ENCODE assay signal across 7 cellular contexts in genomic region chr9:178970-179383, GRCh38. TPM values are rescaled to one million over a fixed set of nuclear protein-coding genes. Genes with fewer than 3 reads are reported as not detected.
A peak's percentile ranks its signal among the peaks of the same experiment; 100 is the strongest.
DNase-seq lines count a peak whose midpoint lies in the region; ATAC-seq and FAIRE-seq lines count a peak whose summit lies in the region.
"Not testable (repeated sequence)": the region's sequence is repeated elsewhere in the genome, so short reads cannot be mapped to it uniquely, and the experiment has no call there.

TSS of gene ZNG1A (minus strand) at chr9:179056. CDS start at chr9:178969, 87 bp downstream.

- DNase-seq in H7; frontal cortex (ENCODE audit: low spot score in 2 of 2): not testable (repeated sequence)
- DNase-seq in NCI-H69 (lab: John Stamatoyannopoulos, UW) (peak; percentile 31), amniotic epithelial cell (ENCODE audit: low read depth) (peak; percentile 50)
- DNase-seq in activated CD4-positive, alpha-beta T cell treated with anti-CD3 and anti-CD28 coated beads for 36 hours: peak; percentile 94
- peak in 8 of 10 donors; percentile 56 to 94 (median 83) for DNase-seq in naive thymus-derived CD8-positive, alpha-beta T cell
- peak; percentile 77 for DNase-seq in stimulated activated CD4-positive, alpha-beta T cell treated with anti-CD3 and anti-CD28 coated beads, Interleukin-4, amount 100 ng/mL, for 1 hour

- H3K36me3 ChIP-seq in H7 (replicated peaks; ENCODE audit: control insufficient read depth, insufficient read depth, low read length): not testable (repeated sequence)

- POLR2A ChIA-PET in activated CD4-positive, alpha-beta T cell treated with anti-CD3 and anti-CD28 coated beads for 36 hours (lab: Charles Lee); naive thymus-derived CD8-positive, alpha-beta T cell (lab: Charles Lee): not testable (repeated sequence)

- H3K4me3 ChIP-seq in H7 (ENCODE audit: insufficient read depth, low read depth, low read length): peak within 1 kb of the TSS; percentile 8; the same call in 1 of the 2 replicates

- H3K36me3 Mint-ChIP-seq in activated CD4-positive, alpha-beta T cell treated with anti-CD3 and anti-CD28 coated beads for 36 hours (ENCODE audit: low read depth); naive thymus-derived CD8-positive, alpha-beta T cell: not testable (repeated sequence)

- not testable (repeated sequence) for H3K4me1 Mint-ChIP-seq in activated CD4-positive, alpha-beta T cell treated with anti-CD3 and anti-CD28 coated beads for 36 hours; naive thymus-derived CD8-positive, alpha-beta T cell

- intact Hi-C loops in activated CD4-positive, alpha-beta T cell treated with anti-CD3 and anti-CD28 coated beads for 36 hours (cut with DNase I, micrococcal nuclease): not testable (repeated sequence)

- FAIRE-seq in frontal cortex (lab: Jason Lieb, UNC): not testable (repeated sequence)

- ATAC-seq in activated CD4-positive, alpha-beta T cell treated with anti-CD3 and anti-CD28 coated beads for 36 hours; naive thymus-derived CD8-positive, alpha-beta T cell: not testable (repeated sequence)

- H3K4me3 Mint-ChIP-seq in activated CD4-positive, alpha-beta T cell treated with anti-CD3 and anti-CD28 coated beads for 36 hours: peak within 1 kb of the TSS; percentile 87
- H3K4me3 Mint-ChIP-seq in naive thymus-derived CD8-positive, alpha-beta T cell: peak within 1 kb of the TSS; percentile 43 to 85 (median 76)

- CTCF ChIA-PET in activated CD4-positive, alpha-beta T cell treated with anti-CD3 and anti-CD28 coated beads for 36 hours (lab: Charles Lee): not testable (repeated sequence)

- H3K27me3 Mint-ChIP-seq in activated CD4-positive, alpha-beta T cell treated with anti-CD3 and anti-CD28 coated beads for 36 hours; naive thymus-derived CD8-positive, alpha-beta T cell: not testable (repeated sequence)

- H3K27me3 ChIP-seq in H7 (ENCODE audit: control insufficient read depth, insufficient read depth, low read length): not testable (repeated sequence)

- not testable (repeated sequence) for H3K9me3 Mint-ChIP-seq in activated CD4-positive, alpha-beta T cell treated with anti-CD3 and anti-CD28 coated beads for 36 hours (ENCODE audit: low read depth); naive thymus-derived CD8-positive, alpha-beta T cell

- peak within 1 kb of the TSS; percentile 97 for H3K27ac Mint-ChIP-seq in activated CD4-positive, alpha-beta T cell treated with anti-CD3 and anti-CD28 coated beads for 36 hours
- H3K27ac Mint-ChIP-seq in naive thymus-derived CD8-positive, alpha-beta T cell: peak within 1 kb of the TSS; percentile 63 to 94 (median 89)

RNA-seq across cellular contexts. Expression of gene ZNG1A, which starts in this region (rescaled TPM):
- 9.4 and 11.2 TPM in 2 replicates for total RNA-seq in H7 (2014; rRNA removed; shearing (Covaris generic))
- 10 to 100 TPM; 45.5 to 63.1 TPM for total RNA-seq in activated CD4-positive, alpha-beta T cell treated with anti-CD3 and anti-CD28 coated beads for 36 hours
- 29.3 TPM for total RNA-seq in frontal cortex
- total RNA-seq in naive thymus-derived CD8-positive, alpha-beta T cell: 10 to 100 TPM; 33.7 to 33.8 TPM
- 10 to 100 TPM; 16.8 to 29.9 (median 17.3) TPM for polyA plus RNA-seq in naive thymus-derived CD8-positive, alpha-beta T cell
